Comparison of ENCODE assay signal across 11 cellular contexts in genomic region chr5:112529525-112529924, GRCh38.
DNase-seq lines count a peak whose midpoint lies in the region; ATAC-seq and TF ChIP-seq lines count a peak whose summit lies in the region.
"Had no signal": no experiment of that assay in that cellular context is flagged by ENCODE, and none has a peak within 500 bp of the region (broad histone marks: within the 10 kb centered on the region; RNA-seq: fewer than 3 reads in every experiment).

No MANE protein-coding gene starts in this region.

- H3K9me3 Mint-ChIP-seq in chondrocyte (ENCODE audit: low read depth) (no peaks in the 10 kb centered on the region), osteocyte (ENCODE audit: unreplicated experiment) (no peaks in the 10 kb centered on the region)

- TF ChIP-seq CTCF in chondrocyte (IDR thresholded peaks at IDR 0.05) = peak; percentile 62
- TF ChIP-seq CTCF in osteocyte (IDR thresholded peaks at IDR 0.05) = peak; percentile 22

- H3K36me3 Mint-ChIP-seq in chondrocyte (ENCODE audit: low read depth) (no peaks in the 10 kb centered on the region), osteocyte (ENCODE audit: unreplicated experiment) (no peaks in the 10 kb centered on the region)

- no peak overlapping the region for H3K4me3 Mint-ChIP-seq in chondrocyte (ENCODE audit: unreplicated experiment)
- H3K4me3 Mint-ChIP-seq in osteocyte (ENCODE audit: unreplicated experiment) = no peak overlapping the region

- no peak for ATAC-seq in HG03196 (IDR thresholded peaks at IDR 0.05; ENCODE audit: unreplicated experiment)

- H3K27me3 Mint-ChIP-seq in chondrocyte (ENCODE audit: low read depth) (no peaks in the 10 kb centered on the region), osteocyte (ENCODE audit: unreplicated experiment) (no peaks in the 10 kb centered on the region)

- peak; percentile 0 for DNase-seq in DMS153 (lab: John Stamatoyannopoulos, UW)
- no peak for DNase-seq in DMS153 treated with DMSO at 0.1 percent for 48 hours (lab: John Stamatoyannopoulos, UW; ENCODE audit: unreplicated experiment)
- peak; percentile 1 to 13 for DNase-seq in Kasumi-1 (lab: John Stamatoyannopoulos, UW)
- DNase-seq in chondrocyte (ENCODE audit: low spot score) = no peak
- DNase-seq in osteocyte (ENCODE audit: extremely low spot score, unreplicated experiment) = no peak
- no peak for DNase-seq in NCI-H2196 treated with DMSO at 0.1 percent for 48 hours (lab: John Stamatoyannopoulos, UW; ENCODE audit: unreplicated experiment)
- DNase-seq in activated CD8-positive, alpha-beta memory T cell treated with anti-CD3 and anti-CD28 coated beads, Interleukin-2, amount 50 U/mL, for 48 hours = no peak
- DNase-seq: activated CD4-positive, alpha-beta T cell treated with anti-CD3 and anti-CD28 coated beads, Interleukin-2, amount 50 U/mL, for 4 hours; effector CD4-positive, alpha-beta T cell; thyroid gland had no signal

- H3K27ac Mint-ChIP-seq in chondrocyte (ENCODE audit: unreplicated experiment) (no peak overlapping the region), osteocyte (ENCODE audit: unreplicated experiment) (no peak overlapping the region)

- H3K4me1 Mint-ChIP-seq in chondrocyte (ENCODE audit: low read depth) (no peaks in the 10 kb centered on the region), osteocyte (ENCODE audit: unreplicated experiment) (no peaks in the 10 kb centered on the region)

Comparison
In these comparisons a context has a peak if more than half of its experiments do, and no peak if none do; other contexts are left out.
1. DNase-seq: peak in DMS153 (single experiment) and Kasumi-1 (2 of 2); none in DMS153 treated with DMSO at 0.1 percent for 48 hours (single experiment), chondrocyte (single experiment), osteocyte (single experiment), NCI-H2196 treated with DMSO at 0.1 percent for 48 hours (single experiment) and activated CD8-positive, alpha-beta memory T cell treated with anti-CD3 and anti-CD28 coated beads, Interleukin-2, amount 50 U/mL, for 48 hours (single experiment).